In the genomic region with DNA sequence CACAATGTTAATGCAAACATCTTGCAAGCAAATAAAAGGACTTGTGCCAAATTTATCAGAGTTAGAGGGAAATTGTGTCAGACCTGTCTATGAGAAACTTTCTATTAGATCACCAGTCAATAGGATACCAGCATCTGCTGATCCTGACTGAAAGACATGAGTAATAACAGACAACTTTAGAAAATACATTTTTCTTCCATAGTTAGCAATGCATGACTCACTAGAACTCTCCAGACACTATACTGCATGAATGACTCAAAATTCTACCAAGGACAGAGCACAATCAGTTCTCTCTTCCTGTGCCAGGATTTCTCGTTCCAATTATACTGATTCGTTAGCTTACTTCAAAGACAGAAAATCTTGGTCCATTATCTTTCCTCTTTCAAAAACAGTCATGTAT, we compare ENCODE assay signal across 8 cellular contexts.
DNase-seq lines count a peak whose midpoint lies in the region; ATAC-seq and TF ChIP-seq lines count a peak whose summit lies in the region.

No MANE protein-coding gene starts in this region.

- in situ Hi-C loops in transverse colon (cut with MboI; ENCODE audit: low pct_ligation_motif_present in 1 of 4, low pct_unique_long_range_greater_than_20kb in 1 of 4, low sequenced_read_pairs in 3 of 4), result no loop called here

- H3K36me3 ChIP-seq in transverse colon, result no peaks in the 10 kb centered on the region

- TF ChIP-seq POLR2A in NB4 (IDR thresholded peaks at IDR 0.05; ENCODE audit: extremely low read depth, insufficient read length) (no peak), transverse colon (IDR thresholded peaks at IDR 0.05) (no peak)

- TF ChIP-seq EP300 in transverse colon (IDR thresholded peaks at IDR 0.05; ENCODE audit: low read depth), result no peak

- no peaks in the 10 kb centered on the region for H3K4me1 ChIP-seq in transverse colon

- no peaks in the 10 kb centered on the region for H3K27me3 ChIP-seq in transverse colon

- H3K4me3 ChIP-seq in NB4 (ENCODE audit: low read depth, low read length) (no peak overlapping the region), transverse colon (no peak overlapping the region)

- DNase-seq in EH (ENCODE audit: low read depth) (peak; percentile 85), NB4 (ENCODE audit: low read depth) (peak; percentile 23), fibroblast of peridontal ligament (ENCODE audit: extremely low read depth) (peak; percentile 86), transverse colon (no peak), OCI-M1 (lab: John Stamatoyannopoulos, UW) (no peak), posterior cingulate gyrus (no peak)

- TF ChIP-seq CTCF in NB4 (IDR thresholded peaks at IDR 0.05; ENCODE audit: low read depth, low read length) (no peak), transverse colon (IDR thresholded peaks at IDR 0.05) (no peak)

- 45 to 72% methylated on average over 2 of the region's 2 CpGs for WGBS in transverse colon (ENCODE audit: low coverage in 1 of 2), 2 donors

- H3K9me3 ChIP-seq in transverse colon, result no peaks in the 10 kb centered on the region

- ATAC-seq in GM21717 (IDR thresholded peaks at IDR 0.05; ENCODE audit: unreplicated experiment) (peak; percentile 93), HG03571 (IDR thresholded peaks at IDR 0.05; ENCODE audit: unreplicated experiment) (no peak)

- peak overlapping the region in 1 of 4 donors; percentile 3 for H3K27ac ChIP-seq in transverse colon

- intact Hi-C loops in transverse colon (cut with DNase I; ENCODE audit: low total_unique reads), result no loop called here
- intact Hi-C loops in posterior cingulate gyrus (cut with DNase I), result no loop called here

Comparison
In these comparisons a context has a peak if more than half of its experiments do, and no peak if none do; other contexts are left out.
1. DNase-seq: peak in EH (single experiment), NB4 (single experiment) and fibroblast of peridontal ligament (single experiment); none in transverse colon (single experiment), OCI-M1 (single experiment) and posterior cingulate gyrus (0 of 10).